In genomic region chr1:43999455-43999854, GRCh38 we compare ENCODE assay signal across 27 cellular contexts.
"Had no signal": no experiment of that assay in that cellular context is flagged by ENCODE, and none has a peak within 500 bp of the region (broad histone marks: within the 10 kb centered on the region; RNA-seq: fewer than 3 reads in every experiment).

No MANE protein-coding gene starts in this region.

- FAIRE-seq: astrocyte, pancreas, small intestine, TTC549 had no signal

- DNase-seq: activated CD4-positive, alpha-beta memory T cell treated with anti-CD3 and anti-CD28 coated beads for 36 hours; activated CD4-positive, alpha-beta T cell treated with anti-CD3 and anti-CD28 coated beads for 4 hours; activated CD8-positive, alpha-beta memory T cell treated with anti-CD3 and anti-CD28 coated beads, Interleukin-2, amount 50 U/mL, for 4 hours; activated effector memory CD4-positive, alpha-beta T cell treated with anti-CD3 and anti-CD28 coated beads, Interleukin-2, amount 50 U/mL, for 16 hours; activated naive CD4-positive, alpha-beta T cell treated with anti-CD3 and anti-CD28 coated beads, Interleukin-2, amount 50 U/mL, for 16 hours; activated T-cell treated with anti-CD3 and anti-CD28 coated beads, Interleukin-2, amount 50 U/mL, for 1 hour; amniotic stem cell; brain microvascular endothelial cell; foreskin keratinocyte; heart left ventricle; pancreas; retina; sigmoid colon; small intestine; stimulated activated CD4-positive, alpha-beta T cell treated with anti-CD3 and anti-CD28 coated beads, Interleukin-4, amount 100 ng/mL, for 24 hours; stimulated activated naive CD8-positive, alpha-beta T cell treated with anti-CD3 and anti-CD28 coated beads, Interleukin-15, amount 100 ng/mL, for 72 hours; T-helper 9 cell; tibial artery had no signal

- H3K36me3 Mint-ChIP-seq: stimulated activated memory B cell treated with anti-CD40 and anti-IgM and Interleukin-4, amounts not matched to agents 10 μg/mL and 1 μg/mL and 100 μg/mL, for 72 hours had no signal

- H3K27ac ChIP-seq: brain microvascular endothelial cell, esophagus muscularis mucosa, foreskin keratinocyte, heart left ventricle, pancreas, prostate gland, sigmoid colon, tibial artery, VCaP had no signal

- H3K9me3 ChIP-seq: esophagus muscularis mucosa, heart left ventricle, pancreas, prostate gland, sigmoid colon, tibial artery had no signal

- H3K4me1 ChIP-seq: foreskin keratinocyte, pancreas, prostate gland, sigmoid colon had no signal

- ATAC-seq: foreskin keratinocyte; heart left ventricle; pancreas; stimulated activated memory B cell treated with anti-CD40 and anti-IgM and Interleukin-4, amounts not matched to agents 10 μg/mL and 1 μg/mL and 100 μg/mL, for 72 hours; stimulated activated naive CD8-positive, alpha-beta T cell treated with anti-CD3 and anti-CD28 coated beads, Interleukin-15, amount 100 ng/mL, for 72 hours had no signal

- H3K27me3 Mint-ChIP-seq: activated CD4-positive, alpha-beta memory T cell treated with anti-CD3 and anti-CD28 coated beads for 36 hours; stimulated activated naive CD8-positive, alpha-beta T cell treated with anti-CD3 and anti-CD28 coated beads, Interleukin-15, amount 100 ng/mL, for 72 hours had no signal

- H3K9me3 Mint-ChIP-seq: activated CD4-positive, alpha-beta memory T cell treated with anti-CD3 and anti-CD28 coated beads for 36 hours; activated T-helper 1 cell treated with anti-CD3 and anti-CD28 coated beads, Interleukin-12 subunit alpha, Interleukin-12 subunit beta, Interleukin-2, Interleukin-4 antibody, amounts not matched to agents 30 ng/mL and 10 ng/mL and 1 ng/mL, durations not matched to agents 14 hours and 24 hours and 36 hours; nephron; stimulated activated memory B cell treated with anti-CD40 and anti-IgM and Interleukin-4, amounts not matched to agents 10 μg/mL and 1 μg/mL and 100 μg/mL, for 72 hours; stimulated activated naive CD8-positive, alpha-beta T cell treated with anti-CD3 and anti-CD28 coated beads, Interleukin-15, amount 100 ng/mL, for 72 hours; T-helper 1 cell treated with Interleukin-12 subunit alpha and Interleukin-12 subunit beta and Interleukin-4 antibody, amounts not matched to agents 30 μg/mL and 1 μg/mL, for 36 hours had no signal

- H3K27ac Mint-ChIP-seq: activated CD4-positive, alpha-beta memory T cell treated with anti-CD3 and anti-CD28 coated beads for 36 hours; activated T-helper 1 cell treated with anti-CD3 and anti-CD28 coated beads, Interleukin-12 subunit alpha, Interleukin-12 subunit beta, Interleukin-2, Interleukin-4 antibody, amounts not matched to agents 30 ng/mL and 10 ng/mL and 1 ng/mL, durations not matched to agents 14 hours and 24 hours and 36 hours; nephron; stimulated activated memory B cell treated with anti-CD40 and anti-IgM and Interleukin-4, amounts not matched to agents 10 μg/mL and 1 μg/mL and 100 μg/mL, for 72 hours; T-helper 1 cell treated with Interleukin-12 subunit alpha and Interleukin-12 subunit beta and Interleukin-4 antibody, amounts not matched to agents 30 μg/mL and 1 μg/mL, for 36 hours had no signal

- H3K4me3 Mint-ChIP-seq: activated CD4-positive, alpha-beta memory T cell treated with anti-CD3 and anti-CD28 coated beads for 36 hours; activated T-helper 1 cell treated with anti-CD3 and anti-CD28 coated beads, Interleukin-12 subunit alpha, Interleukin-12 subunit beta, Interleukin-2, Interleukin-4 antibody, amounts not matched to agents 30 ng/mL and 10 ng/mL and 1 ng/mL, durations not matched to agents 14 hours and 24 hours and 36 hours; nephron; stimulated activated memory B cell treated with anti-CD40 and anti-IgM and Interleukin-4, amounts not matched to agents 10 μg/mL and 1 μg/mL and 100 μg/mL, for 72 hours; stimulated activated naive CD8-positive, alpha-beta T cell treated with anti-CD3 and anti-CD28 coated beads, Interleukin-15, amount 100 ng/mL, for 72 hours; T-helper 1 cell treated with Interleukin-12 subunit alpha and Interleukin-12 subunit beta and Interleukin-4 antibody, amounts not matched to agents 30 μg/mL and 1 μg/mL, for 36 hours had no signal

- H3K36me3 ChIP-seq: brain microvascular endothelial cell, heart left ventricle, pancreas, prostate gland had no signal

- H3K4me3 ChIP-seq: esophagus muscularis mucosa, heart left ventricle, pancreas, prostate gland, sigmoid colon, tibial artery had no signal

- H3K27me3 ChIP-seq: brain microvascular endothelial cell, esophagus muscularis mucosa, foreskin keratinocyte, heart left ventricle, pancreas, sigmoid colon, tibial artery had no signal
